Comparison of ENCODE assay signal across 17 cellular contexts in the genomic region with DNA sequence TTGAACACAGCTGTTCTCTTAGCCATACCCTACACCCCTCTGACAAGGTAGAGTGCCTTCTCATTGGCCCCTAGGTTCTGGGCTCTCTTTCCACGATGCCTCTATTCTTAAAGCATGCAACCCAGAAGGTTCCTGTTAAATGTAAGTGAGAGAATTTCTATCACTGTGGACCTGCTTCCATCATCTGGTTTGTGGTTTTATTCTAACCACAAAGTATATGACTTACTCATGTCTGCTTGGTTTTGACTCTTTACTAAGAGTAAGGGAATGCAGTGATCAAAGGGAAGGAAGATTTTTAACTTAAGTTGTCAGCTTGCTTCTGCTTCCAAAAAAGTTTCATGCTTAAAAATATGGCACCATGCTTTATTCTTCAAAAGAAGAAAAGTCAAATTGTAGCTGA.
DNase-seq lines count a peak whose midpoint lies in the region; ATAC-seq and TF ChIP-seq lines count a peak whose summit lies in the region.
"Had no signal": no experiment of that assay in that cellular context is flagged by ENCODE, and none has a peak within 500 bp of the region (broad histone marks: within the 10 kb centered on the region; RNA-seq: fewer than 3 reads in every experiment).

No MANE protein-coding gene starts in this region.

- no peaks in the 10 kb centered on the region for H3K9me3 ChIP-seq in AG04450 (ENCODE audit: control insufficient read depth, insufficient read depth, low read length)
- no peaks in the 10 kb centered on the region for H3K9me3 ChIP-seq in stomach
- H3K9me3 ChIP-seq: colonic mucosa, esophagus muscularis mucosa, prostate gland had no signal

- H3K27me3 Mint-ChIP-seq in HFFc6 (ENCODE audit: insufficient read depth) (peaks cover 4% of the 10 kb centered on the region), osteocyte (ENCODE audit: unreplicated experiment) (peaks cover 2% of the 10 kb centered on the region)
- H3K27me3 Mint-ChIP-seq in activated T-helper 17 cell treated with anti-CD3 and anti-CD28 coated beads, Interleukin-2, amount 50 U/mL, for 72 hours, result no peaks in the 10 kb centered on the region

- H3K9me3 Mint-ChIP-seq in HFFc6 (peaks cover 4% of the 10 kb centered on the region), osteocyte (ENCODE audit: unreplicated experiment) (no peaks in the 10 kb centered on the region)
- H3K9me3 Mint-ChIP-seq in activated T-helper 17 cell treated with anti-CD3 and anti-CD28 coated beads, Interleukin-2, amount 50 U/mL, for 72 hours, result no peaks in the 10 kb centered on the region

- CTCF ChIA-PET in AG04450 (lab: Charles Lee), result interaction anchor here (2.6 kb wide), 1 partner anchor 24 kb away, joined by 10 read pairs; no protein-coding TSS in a partner anchor

- H3K4me1 Mint-ChIP-seq in HFFc6 (ENCODE audit: low read depth) (peaks cover 19% of the 10 kb centered on the region), osteocyte (ENCODE audit: unreplicated experiment) (peaks cover 9% of the 10 kb centered on the region)
- H3K4me1 Mint-ChIP-seq in activated T-helper 17 cell treated with anti-CD3 and anti-CD28 coated beads, Interleukin-2, amount 50 U/mL, for 72 hours, result peaks cover 9% of the 10 kb centered on the region
- H3K4me1 Mint-ChIP-seq: immature natural killer cell had no signal

- H3K27me3 ChIP-seq in AG04450 (ENCODE audit: control insufficient read depth, insufficient read depth, low read length) (no peaks in the 10 kb centered on the region), stomach (no peaks in the 10 kb centered on the region)
- H3K27me3 ChIP-seq: colonic mucosa, esophagus muscularis mucosa had no signal

- H3K4me3 Mint-ChIP-seq in HFFc6 (no peak overlapping the region), osteocyte (ENCODE audit: unreplicated experiment) (no peak overlapping the region)
- no peak overlapping the region for H3K4me3 Mint-ChIP-seq in activated T-helper 17 cell treated with anti-CD3 and anti-CD28 coated beads, Interleukin-2, amount 50 U/mL, for 72 hours
- H3K4me3 Mint-ChIP-seq: immature natural killer cell had no signal

- DNase-seq in AG04450 (ENCODE audit: low read depth, low spot score) (peak; percentile 84), HFFc6 (peak; percentile 18), hepatic stellate cell (ENCODE audit: low spot score) (peak; percentile 2), stomach (no peak), osteocyte (ENCODE audit: extremely low spot score, unreplicated experiment) (no peak)
- no peak for DNase-seq in activated CD4-positive, CD25-positive, alpha-beta regulatory T cell treated with anti-CD3 and anti-CD28 coated beads, Interleukin-2, amount 50 U/mL, for 72 hours
- DNase-seq in activated effector memory CD4-positive, alpha-beta T cell treated with Interleukin-2 at 50 U/mL for 16 hours, result no peak
- DNase-seq: activated CD4-positive, alpha-beta T cell treated with anti-CD3 and anti-CD28 coated beads, Interleukin-2, amount 50 U/mL, for 4 hours; activated gamma-delta T cell treated with Interleukin-2 at 50 U/mL for 16 hours; C1 segment of cervical spinal cord; colonic mucosa; immature natural killer cell; NCI-H2171; T-helper 1 cell had no signal

- H3K27ac ChIP-seq in AG04450 (ENCODE audit: low read depth, low read length) (no peak overlapping the region), stomach (no peak overlapping the region)
- H3K27ac ChIP-seq: colonic mucosa, esophagus muscularis mucosa, prostate gland had no signal

- H3K4me1 ChIP-seq in stomach, result peaks cover 10 to 21% (median 16%) of the 10 kb centered on the region in 4 donors
- H3K4me1 ChIP-seq: colonic mucosa, esophagus muscularis mucosa, prostate gland had no signal

- no peak for TF ChIP-seq POLR2A in stomach (IDR thresholded peaks at IDR 0.05)

- TF ChIP-seq CTCF in AG04450 (IDR thresholded peaks at IDR 0.05; ENCODE audit: low read depth, low read length) (no peak), HFFc6 (IDR thresholded peaks at IDR 0.05) (no peak), stomach (IDR thresholded peaks at IDR 0.05) (no peak), osteocyte (IDR thresholded peaks at IDR 0.05) (no peak)

- no peaks in the 10 kb centered on the region for H3K36me3 ChIP-seq in stomach
- H3K36me3 ChIP-seq: colonic mucosa, esophagus muscularis mucosa, prostate gland had no signal

- TF ChIP-seq EP300 in stomach (IDR thresholded peaks at IDR 0.05), result no peak

- H3K4me3 ChIP-seq in AG04450 (ENCODE audit: low read depth, low read length), result no peak overlapping the region
- H3K4me3 ChIP-seq in stomach, result no peak overlapping the region
- H3K4me3 ChIP-seq: colonic mucosa, esophagus muscularis mucosa, prostate gland had no signal

- peak; percentile 67 for ATAC-seq in activated T-helper 17 cell treated with anti-CD3 and anti-CD28 coated beads, Interleukin-2, amount 50 U/mL, for 72 hours (replicated peaks)

- no peak overlapping the region for H3K27ac Mint-ChIP-seq in HFFc6
- H3K27ac Mint-ChIP-seq in activated T-helper 17 cell treated with anti-CD3 and anti-CD28 coated beads, Interleukin-2, amount 50 U/mL, for 72 hours, result no peak overlapping the region
- no peak overlapping the region for H3K27ac Mint-ChIP-seq in osteocyte (ENCODE audit: unreplicated experiment)

- POLR2A ChIA-PET in AG04450 (lab: Yijun Ruan, JAX), result interaction anchor here (0.5 to 1.0 kb wide), 3 partner anchors 22 to 320 kb away, joined by 3 to 7 read pairs (median 3); a partner anchor contains a TSS

- intact Hi-C loops in stomach (cut with DNase I; ENCODE audit: low total_unique reads), result no loop called here

- 71 to 93% (median 75%) methylated on average over 1 of the region's 1 CpG for WGBS in stomach, 5 donors

- H3K36me3 Mint-ChIP-seq in HFFc6 (ENCODE audit: low read depth) (no peaks in the 10 kb centered on the region; the same call in 1 of the 2 replicates), osteocyte (ENCODE audit: unreplicated experiment) (no peaks in the 10 kb centered on the region)
- H3K36me3 Mint-ChIP-seq in activated T-helper 17 cell treated with anti-CD3 and anti-CD28 coated beads, Interleukin-2, amount 50 U/mL, for 72 hours (ENCODE audit: low read depth), result no peaks in the 10 kb centered on the region
- H3K36me3 Mint-ChIP-seq: immature natural killer cell had no signal

Comparison
In these comparisons a context has a peak if more than half of its experiments do, and no peak if none do; other contexts are left out.
1. DNase-seq: peak in AG04450 (single experiment), HFFc6 (single experiment) and hepatic stellate cell (single experiment); none in stomach (single experiment), activated CD4-positive, CD25-positive, alpha-beta regulatory T cell treated with anti-CD3 and anti-CD28 coated beads, Interleukin-2, amount 50 U/mL, for 72 hours (single experiment), activated effector memory CD4-positive, alpha-beta T cell treated with Interleukin-2 at 50 U/mL for 16 hours (single experiment) and osteocyte (single experiment).